ENCODE assay signal across 20 cellular contexts in the genomic region with DNA sequence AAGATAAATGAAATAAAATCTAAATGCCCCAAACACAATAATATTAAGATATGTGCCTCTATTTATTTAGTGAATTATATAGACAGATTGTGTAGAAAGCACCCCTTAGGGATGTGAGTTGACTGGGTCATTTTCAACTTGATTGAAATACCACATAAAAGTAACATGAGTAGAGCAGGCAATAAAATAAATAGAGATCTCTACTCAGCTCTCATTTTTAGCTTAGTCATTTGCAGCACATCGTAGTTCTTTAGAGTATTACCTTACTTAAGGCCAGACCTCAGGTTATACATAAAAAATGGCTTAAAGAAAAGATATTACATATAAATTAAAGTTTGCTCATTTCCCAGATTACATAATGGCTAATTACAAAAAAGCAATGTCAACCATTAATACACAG.
A peak's percentile ranks its signal among the peaks of the same experiment; 100 is the strongest.
DNase-seq lines count a peak whose midpoint lies in the region; ATAC-seq and TF ChIP-seq lines count a peak whose summit lies in the region.
"Had no signal": no experiment of that assay in that cellular context is flagged by ENCODE, and none has a peak within 500 bp of the region (broad histone marks: within the 10 kb centered on the region; RNA-seq: fewer than 3 reads in every experiment).

No MANE protein-coding gene starts in this region.

- H3K4me1 Mint-ChIP-seq in chondrocyte (ENCODE audit: low read depth) = no peaks in the 10 kb centered on the region

- TF ChIP-seq CTCF in psoas muscle (IDR thresholded peaks at IDR 0.05) (no peak), chondrocyte (IDR thresholded peaks at IDR 0.05) (no peak)

- 19 to 26% (median 22%) methylated on average over 1 of the region's 1 CpG for WGBS in psoas muscle, 3 donors

- H3K27ac ChIP-seq in psoas muscle = no peak overlapping the region
- H3K27ac ChIP-seq: Peyer's patch had no signal

- H3K27ac Mint-ChIP-seq in chondrocyte (ENCODE audit: unreplicated experiment) = no peak overlapping the region

- DNase-seq in NCI-H1105 treated with DMSO at 0.1 percent for 48 hours (lab: John Stamatoyannopoulos, UW) (peak; percentile 52), NCI-H1105 (lab: John Stamatoyannopoulos, UW) (no peak), NCI-H1092 (lab: John Stamatoyannopoulos, UW) (peak; percentile 13), NCI-H2171 (lab: John Stamatoyannopoulos, UW) (peak; percentile 60), psoas muscle (no peak), chondrocyte (ENCODE audit: low spot score) (no peak), amygdala (lab: John Stamatoyannopoulos, UW) (no peak)
- DNase-seq: 8988T, ACHN, Calu3, IMR-90, KG1, MM.1S, NCI-H1048, NCI-H1694 treated with DMSO at 0.1 percent for 48 hours, NCI-H226, NCI-H524, Peyer's patch, SHP77 treated with DMSO at 0.1 percent for 48 hours had no signal

- H3K27me3 Mint-ChIP-seq in chondrocyte (ENCODE audit: low read depth) = no peaks in the 10 kb centered on the region

- H3K9me3 Mint-ChIP-seq in chondrocyte (ENCODE audit: low read depth) = no peaks in the 10 kb centered on the region

- intact Hi-C loops in psoas muscle (cut with DNase I) = no loop called here

- no peaks in the 10 kb centered on the region for H3K36me3 ChIP-seq in psoas muscle (ENCODE audit: insufficient read depth in 1 of 2, low read depth in 1 of 2)
- H3K36me3 ChIP-seq: Peyer's patch had no signal

- no peaks in the 10 kb centered on the region for H3K36me3 Mint-ChIP-seq in chondrocyte (ENCODE audit: low read depth)

- H3K4me3 Mint-ChIP-seq in chondrocyte (ENCODE audit: unreplicated experiment) = no peak overlapping the region

- peak in 3 of 4 donors; percentile 49 to 75 (median 57) for ATAC-seq in psoas muscle
- ATAC-seq: HCT116 had no signal

- H3K27me3 ChIP-seq in psoas muscle (ENCODE audit: insufficient read depth in 3 of 3, low read length in 2 of 3) = no peaks in the 10 kb centered on the region
- H3K27me3 ChIP-seq: Peyer's patch had no signal

- H3K4me1 ChIP-seq in psoas muscle = no peaks in the 10 kb centered on the region
- H3K4me1 ChIP-seq: Peyer's patch had no signal

- H3K4me3 ChIP-seq in psoas muscle = no peak overlapping the region
- H3K4me3 ChIP-seq: Peyer's patch had no signal

- no peaks in the 10 kb centered on the region for H3K9me3 ChIP-seq in psoas muscle
- H3K9me3 ChIP-seq: Peyer's patch had no signal

Comparison
In these comparisons a context has a peak if more than half of its experiments do, and no peak if none do; other contexts are left out.
1. DNase-seq: peak in NCI-H1105 treated with DMSO at 0.1 percent for 48 hours (single experiment), NCI-H1092 (single experiment) and NCI-H2171 (single experiment); none in NCI-H1105 (single experiment), psoas muscle (0 of 2), chondrocyte (single experiment) and amygdala (0 of 56).